In genomic region chr1:6299557-6300165, GRCh38 we compare ENCODE assay signal across 35 cellular contexts. TPM values are rescaled to one million over a fixed set of nuclear protein-coding genes. Genes with fewer than 3 reads are reported as not detected.
DNase-seq lines count a peak whose midpoint lies in the region; ATAC-seq, FAIRE-seq and TF ChIP-seq lines count a peak whose summit lies in the region.
"Had no signal": no experiment of that assay in that cellular context is flagged by ENCODE, and none has a peak within 500 bp of the region (broad histone marks: within the 10 kb centered on the region; RNA-seq: fewer than 3 reads in every experiment).

No MANE protein-coding gene starts in this region.

- no peaks in the 10 kb centered on the region for H3K9me3 Mint-ChIP-seq in activated naive CD4-positive, alpha-beta T cell treated with anti-CD3 and anti-CD28 coated beads, Interleukin-2, amount 10 ng/mL, durations not matched to agents 7 days and 5 days
- H3K9me3 Mint-ChIP-seq: activated CD4-positive, alpha-beta memory T cell treated with anti-CD3 and anti-CD28 coated beads for 36 hours; activated T-cell treated with anti-CD3 and anti-CD28 coated beads, Interleukin-2, amount 50 U/mL, for 72 hours had no signal

- in situ Hi-C loops in K562 (cut with MboI): no loop called here

- peaks cover 2% of the 10 kb centered on the region for H3K4me1 Mint-ChIP-seq in activated naive CD4-positive, alpha-beta T cell treated with anti-CD3 and anti-CD28 coated beads, Interleukin-2, amount 10 ng/mL, durations not matched to agents 7 days and 5 days

- CTCF ChIA-PET in activated naive CD4-positive, alpha-beta T cell treated with anti-CD3 and anti-CD28 coated beads, Interleukin-2, amount 10 ng/mL, durations not matched to agents 7 days and 5 days (lab: Charles Lee): no interaction called here
- CTCF ChIA-PET in K562 (lab: Yijun Ruan, JAX; ENCODE audit: low intra/inter-chr PET ratio): no interaction called here

- H4K20me1 ChIP-seq in K562 (replicated peaks; ENCODE audit: control insufficient read depth, insufficient read depth, low read length): peaks cover 13% of the 10 kb centered on the region

- no peaks in the 10 kb centered on the region for H3K9me1 ChIP-seq in K562 (ENCODE audit: control insufficient read depth, insufficient read depth, low read length)

- no peaks in the 10 kb centered on the region for H3K79me2 ChIP-seq in K562 (ENCODE audit: control insufficient read depth, insufficient read depth, low read length)

- FAIRE-seq in K562 (lab: Jason Lieb, UNC): no peak
- FAIRE-seq: HTR-8/SVneo had no signal

- H3K4me1 ChIP-seq in K562 (replicated peaks in 1 of 2; ENCODE audit: control insufficient read depth in 2 of 2, insufficient read depth in 2 of 2, low read length in 2 of 2): peaks cover 0 to 14% of the 10 kb centered on the region in 2 experiments; a peak in 2 of 5 replicates
- H3K4me1 ChIP-seq in mucosa of rectum (ENCODE audit: control insufficient read depth in 2 of 2, insufficient read depth in 2 of 2, low read length in 2 of 2): peaks cover 4 to 11% of the 10 kb centered on the region in 2 donors
- no peaks in the 10 kb centered on the region for H3K4me1 ChIP-seq in upper lobe of right lung
- H3K4me1 ChIP-seq: psoas muscle, sigmoid colon, tibial nerve had no signal

- TF ChIP-seq POLR2A in K562 (conservative IDR thresholded peaks at IDR 0.05): no peak

- H3K27me3 Mint-ChIP-seq in activated naive CD4-positive, alpha-beta T cell treated with anti-CD3 and anti-CD28 coated beads, Interleukin-2, amount 10 ng/mL, durations not matched to agents 7 days and 5 days: no peaks in the 10 kb centered on the region
- H3K27me3 Mint-ChIP-seq: activated CD4-positive, alpha-beta memory T cell treated with anti-CD3 and anti-CD28 coated beads for 36 hours had no signal

- BruUV-seq in K562 (replicated peaks; lab: Mats Ljungman, UMichigan): no TSS peak

- H3K27me3 ChIP-seq in K562 (ENCODE audit: control insufficient read depth in 2 of 2, insufficient read depth in 2 of 2, low read length in 2 of 2): no peaks in the 10 kb centered on the region
- H3K27me3 ChIP-seq in mucosa of rectum (ENCODE audit: control insufficient read depth in 2 of 2, insufficient read depth in 2 of 2, low read length in 2 of 2): no peaks in the 10 kb centered on the region
- no peaks in the 10 kb centered on the region for H3K27me3 ChIP-seq in upper lobe of right lung
- H3K27me3 ChIP-seq: dorsolateral prefrontal cortex, sigmoid colon, tibial nerve had no signal

- H3K4me2 ChIP-seq in K562 (ENCODE audit: insufficient read depth, low read length): no peak overlapping the region

- TF ChIP-seq RAD21 in K562 (CRISPR knock-in tag; conservative IDR thresholded peaks at IDR 0.05 in 1 of 2, IDR thresholded peaks at IDR 0.05 in 1 of 2): no peak

- TF ChIP-seq CTCF in K562 (IDR thresholded peaks at IDR 0.05 in 2 of 3, conservative IDR thresholded peaks at IDR 0.05 in 1 of 3; ENCODE audit: insufficient read depth in 2 of 3, low read depth in 1 of 3, low read length in 3 of 3) (no peak), upper lobe of right lung (IDR thresholded peaks at IDR 0.05) (no peak)

- ATAC-seq in K562: no peak
- ATAC-seq in upper lobe of right lung: peak; percentile 15
- ATAC-seq in GM18873 (IDR thresholded peaks at IDR 0.05; ENCODE audit: low FRiP score, unreplicated experiment): no peak
- ATAC-seq in HG02973 (IDR thresholded peaks at IDR 0.05; ENCODE audit: unreplicated experiment): no peak
- ATAC-seq: activated T-cell treated with anti-CD3 and anti-CD28 coated beads, Interleukin-2, amount 50 U/mL, for 72 hours; left cardiac atrium had no signal

- H3K27ac ChIP-seq in K562 (ENCODE audit: extremely low read depth, low read depth, low read length): no peak overlapping the region
- peak overlapping the region; percentile 75 to 80 for H3K27ac ChIP-seq in mucosa of rectum (ENCODE audit: low read depth in 2 of 2, low read length in 2 of 2)
- H3K27ac ChIP-seq in upper lobe of right lung: no peak overlapping the region
- H3K27ac ChIP-seq: 22Rv1, C4-2B, dorsolateral prefrontal cortex, psoas muscle, sigmoid colon, tibial nerve had no signal

- H2AFZ ChIP-seq in K562 (ENCODE audit: low read depth, low read length): no peak overlapping the region

- POLR2A ChIA-PET in K562 (lab: Yijun Ruan, JAX): no interaction called here

- DNase-seq in activated naive CD4-positive, alpha-beta T cell treated with anti-CD3 and anti-CD28 coated beads, Interleukin-2, amount 10 ng/mL, durations not matched to agents 7 days and 5 days: no peak
- no peak for DNase-seq in activated naive CD4-positive, alpha-beta T cell treated with anti-CD3 and anti-CD28 coated beads, Interleukin-2, amount 50 U/mL, for 16 hours
- no peak for DNase-seq in K562 (ENCODE audit: extremely low read depth in 1 of 4, low spot score in 3 of 4)
- no peak for DNase-seq in upper lobe of right lung
- no peak for DNase-seq in T-helper 2 cell
- DNase-seq: activated CD4-positive, alpha-beta memory T cell treated with anti-CD3 and anti-CD28 coated beads for 36 hours; activated CD4-positive, alpha-beta T cell treated with anti-CD3 and anti-CD28 coated beads for 1 hour; activated naive CD4-positive, alpha-beta T cell; activated T-cell treated with anti-CD3 and anti-CD28 coated beads, Interleukin-2, amount 50 U/mL, for 72 hours; amniotic stem cell; COR-L47; DMS53; dorsolateral prefrontal cortex; hippocampal formation; KBM-7; left cardiac atrium; MM.1S; NCI-H1930; NCI-H2171 treated with DMSO at 0.1 percent for 48 hours; psoas muscle; SHP77; sigmoid colon; stimulated activated CD4-positive, alpha-beta T cell treated with anti-CD3 and anti-CD28 coated beads, Interleukin-4, amount 100 ng/mL, for 24 hours had no signal

- 74% methylated on average over 15 of the region's 15 CpGs for WGBS in K562 (ENCODE audit: insufficient coverage, low coverage, missing lambda C conversion rate)

- H3K4me3 ChIP-seq in K562 (no peak overlapping the region), mucosa of rectum (ENCODE audit: low read length in 2 of 2) (no peak overlapping the region), upper lobe of right lung (no peak overlapping the region)
- H3K4me3 ChIP-seq: dorsolateral prefrontal cortex, lung, psoas muscle, sigmoid colon, tibial nerve had no signal

- TF ChIP-seq EP300 in K562 (IDR thresholded peaks at IDR 0.05; ENCODE audit: low read length): no peak

- H3K9ac ChIP-seq in K562 (ENCODE audit: insufficient read depth in 1 of 2, low read depth in 2 of 2, low read length in 2 of 2) (no peak overlapping the region), mucosa of rectum (ENCODE audit: low read depth in 1 of 2, low read length in 2 of 2) (peak overlapping the region in 1 of 2 donors; percentile 44)

- H3K36me3 Mint-ChIP-seq in activated naive CD4-positive, alpha-beta T cell treated with anti-CD3 and anti-CD28 coated beads, Interleukin-2, amount 10 ng/mL, durations not matched to agents 7 days and 5 days: no peaks in the 10 kb centered on the region

- no peak overlapping the region for H3K4me3 Mint-ChIP-seq in activated naive CD4-positive, alpha-beta T cell treated with anti-CD3 and anti-CD28 coated beads, Interleukin-2, amount 10 ng/mL, durations not matched to agents 7 days and 5 days
- H3K4me3 Mint-ChIP-seq: activated CD4-positive, alpha-beta memory T cell treated with anti-CD3 and anti-CD28 coated beads for 36 hours; activated T-cell treated with anti-CD3 and anti-CD28 coated beads, Interleukin-2, amount 50 U/mL, for 72 hours had no signal

- intact Hi-C loops in K562 (cut with micrococcal nuclease) (no loop called here), upper lobe of right lung (cut with DNase I) (no loop called here)

- peak overlapping the region; percentile 64 for H3K27ac Mint-ChIP-seq in activated naive CD4-positive, alpha-beta T cell treated with anti-CD3 and anti-CD28 coated beads, Interleukin-2, amount 10 ng/mL, durations not matched to agents 7 days and 5 days
- H3K27ac Mint-ChIP-seq: activated CD4-positive, alpha-beta memory T cell treated with anti-CD3 and anti-CD28 coated beads for 36 hours; activated T-cell treated with anti-CD3 and anti-CD28 coated beads, Interleukin-2, amount 50 U/mL, for 72 hours had no signal

- 0 out of 3 replicates have a peak, but pooled peaks cover 2% of the 10 kb centered on the region for H3K36me3 ChIP-seq in K562 (ENCODE audit: control insufficient read depth, insufficient read depth, low read length)
- H3K36me3 ChIP-seq in mucosa of rectum (ENCODE audit: control insufficient read depth in 2 of 2, insufficient read depth in 2 of 2, low read length in 2 of 2): peaks cover 2 to 4% of the 10 kb centered on the region in 2 donors
- no peaks in the 10 kb centered on the region for H3K36me3 ChIP-seq in upper lobe of right lung

- no peaks in the 10 kb centered on the region for H3K9me3 ChIP-seq in K562 (replicated peaks; ENCODE audit: control insufficient read depth, insufficient read depth, low read depth, low read length)
- H3K9me3 ChIP-seq in mucosa of rectum (ENCODE audit: control insufficient read depth in 2 of 2, low read length in 2 of 2): no peaks in the 10 kb centered on the region
- H3K9me3 ChIP-seq in upper lobe of right lung: no peaks in the 10 kb centered on the region
- H3K9me3 ChIP-seq: psoas muscle, sigmoid colon, tibial nerve had no signal

RNA-seq across cellular contexts. Expression of gene GPR153, which starts 38.8 kb away (rescaled TPM):
- 0.90 and 4.5 TPM in 2 replicates for total RNA-seq in K562 (2011; cell fraction: chromatin; rRNA removed; ENCODE audit: low replicate concordance)
- total RNA-seq in K562 (2011; cell fraction: nucleolus; rRNA removed): 2.9 and 4.0 TPM in 2 replicates
- total RNA-seq in K562 (2011; cell fraction: nucleoplasm; rRNA removed): 1.5 and 1.6 TPM in 2 replicates
- total RNA-seq in K562 (2014; rRNA removed) (0.41 and 1.0 TPM in 2 replicates), K562 (2014; rRNA removed; fragmentation: Illumina TruSeq; extraction: Trizol) (0.25 and 0.26 TPM in 2 replicates), K562 (2015; rRNA removed; fragmentation: Illumina TruSeq; extraction: Trizol) (0.49 and 0.51 TPM in 2 replicates), K562 (2021) (1.3 and 1.5 TPM in 2 replicates), upper lobe of right lung (16.9 TPM)
- polyA plus RNA-seq in K562 (2011; rRNA removed) (0.54 and 0.65 TPM in 2 replicates), K562 (2014; fragmentation: Illumina TruSeq; extraction: Trizol) (0.54 and 0.71 TPM in 2 replicates), K562 (2014; fragmentation: Nextera tagmentation; extraction: Ambion mirVana) (under 1 TPM; 0.01 to 0.03 TPM), K562 (2014; rRNA removed) (0.85 and 0.90 TPM in 2 replicates)
- polyA plus RNA-seq in K562 (2011; cell fraction: cytosol; rRNA removed): 0.63 and 2.3 TPM in 2 replicates
- 1.1 and 3.9 TPM in 2 replicates for polyA plus RNA-seq in K562 (2011; cell fraction: nucleus; rRNA removed)
- 0.79 and 0.86 TPM in 2 replicates for polyA plus RNA-seq in K562 (2012)
- polyA minus RNA-seq in K562 (2011; rRNA and poly(A)+ RNA removed): 0.30 and 0.81 TPM in 2 replicates
- polyA minus RNA-seq in K562 (2011; cell fraction: cytosol; rRNA and poly(A)+ RNA removed): 0.86 and 1.2 TPM in 2 replicates
- polyA minus RNA-seq in K562 (2011; cell fraction: nucleus; rRNA and poly(A)+ RNA removed): 0.89 and 1.2 TPM in 2 replicates

RNA-seq across cellular contexts. Expression of gene HES3, which starts 55.7 kb away (rescaled TPM):
- not detected in 2 replicates for total RNA-seq in K562 (2011; cell fraction: chromatin; rRNA removed; ENCODE audit: low replicate concordance)
- total RNA-seq in K562 (2011; cell fraction: nucleolus; rRNA removed): not detected in 2 replicates
- total RNA-seq in K562 (2011; cell fraction: nucleoplasm; rRNA removed): not detected in 2 replicates
- total RNA-seq in K562 (2014; rRNA removed) (not detected in 2 replicates), K562 (2014; rRNA removed; fragmentation: Illumina TruSeq; extraction: Trizol) (not detected in 2 replicates), K562 (2015; rRNA removed; fragmentation: Illumina TruSeq; extraction: Trizol) (not detected in 2 replicates), K562 (2021) (0.27 TPM in 1 of 2 replicates, not detected in the other), upper lobe of right lung (not detected)
- polyA plus RNA-seq in K562 (2011; rRNA removed) (not detected in 2 replicates), K562 (2014; fragmentation: Illumina TruSeq; extraction: Trizol) (not detected in 2 replicates), K562 (2014; fragmentation: Nextera tagmentation; extraction: Ambion mirVana) (not detected), K562 (2014; rRNA removed) (not detected in 2 replicates)
- polyA plus RNA-seq in K562 (2011; cell fraction: cytosol; rRNA removed): not detected in 2 replicates
- polyA plus RNA-seq in K562 (2011; cell fraction: nucleus; rRNA removed): not detected in 2 replicates
- polyA plus RNA-seq in K562 (2012): not detected in 2 replicates
- polyA minus RNA-seq in K562 (2011; rRNA and poly(A)+ RNA removed): not detected in 2 replicates
- not detected in 2 replicates for polyA minus RNA-seq in K562 (2011; cell fraction: cytosol; rRNA and poly(A)+ RNA removed)
- polyA minus RNA-seq in K562 (2011; cell fraction: nucleus; rRNA and poly(A)+ RNA removed): not detected in 2 replicates
- total RNA-seq: activated CD4-positive, alpha-beta memory T cell treated with anti-CD3 and anti-CD28 coated beads for 36 hours; activated T-cell treated with anti-CD3 and anti-CD28 coated beads, Interleukin-2, amount 50 U/mL, for 72 hours; chondrocyte; dorsolateral prefrontal cortex; G401; left cardiac atrium; lung; mucosa of gallbladder; psoas muscle; sigmoid colon; T-helper 2 cell treated with Interferon-gamma antibody and Interleukin-4, amounts not matched to agents 100 ng/mL and 5 ng/mL, for 36 hours; tibial nerve had no signal
- polyA plus RNA-seq: lung, psoas muscle, sigmoid colon had no signal

Comparison
In these comparisons a context has a peak if more than half of its experiments do, and no peak if none do; other contexts are left out.
1. H3K27ac ChIP-seq: peak in mucosa of rectum (2 of 2); none in K562 (single experiment) and upper lobe of right lung (single experiment).